1 cellular context compared by ENCODE assay signal in the genomic region with DNA sequence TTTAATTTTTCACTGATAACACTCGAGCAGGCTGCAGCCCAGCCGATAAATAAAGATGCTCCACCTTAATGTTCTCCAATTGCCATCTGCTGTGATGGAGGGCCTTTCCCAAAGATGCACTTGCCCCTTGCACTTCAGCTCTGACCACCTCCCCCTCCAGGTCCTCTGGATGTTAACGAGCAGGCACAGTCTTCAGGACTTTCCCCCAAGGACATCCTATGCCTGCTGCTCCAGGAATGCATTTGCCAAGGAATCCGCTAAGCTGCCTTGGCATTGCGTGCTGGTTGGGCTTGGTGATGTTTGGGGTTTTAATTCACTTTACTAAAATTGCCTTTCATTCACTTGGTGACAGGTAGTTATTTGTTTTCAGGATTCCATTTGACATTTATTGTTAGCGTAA.
TF ChIP-seq lines count a peak whose summit lies in the region.

No MANE protein-coding gene starts in this region.

TF ChIP-seq in neural cell, 6 proteins besides CTCF, POLR2A, EP300 and RAD21 (continued from another document):
- TF ChIP-seq, protein P1, sequence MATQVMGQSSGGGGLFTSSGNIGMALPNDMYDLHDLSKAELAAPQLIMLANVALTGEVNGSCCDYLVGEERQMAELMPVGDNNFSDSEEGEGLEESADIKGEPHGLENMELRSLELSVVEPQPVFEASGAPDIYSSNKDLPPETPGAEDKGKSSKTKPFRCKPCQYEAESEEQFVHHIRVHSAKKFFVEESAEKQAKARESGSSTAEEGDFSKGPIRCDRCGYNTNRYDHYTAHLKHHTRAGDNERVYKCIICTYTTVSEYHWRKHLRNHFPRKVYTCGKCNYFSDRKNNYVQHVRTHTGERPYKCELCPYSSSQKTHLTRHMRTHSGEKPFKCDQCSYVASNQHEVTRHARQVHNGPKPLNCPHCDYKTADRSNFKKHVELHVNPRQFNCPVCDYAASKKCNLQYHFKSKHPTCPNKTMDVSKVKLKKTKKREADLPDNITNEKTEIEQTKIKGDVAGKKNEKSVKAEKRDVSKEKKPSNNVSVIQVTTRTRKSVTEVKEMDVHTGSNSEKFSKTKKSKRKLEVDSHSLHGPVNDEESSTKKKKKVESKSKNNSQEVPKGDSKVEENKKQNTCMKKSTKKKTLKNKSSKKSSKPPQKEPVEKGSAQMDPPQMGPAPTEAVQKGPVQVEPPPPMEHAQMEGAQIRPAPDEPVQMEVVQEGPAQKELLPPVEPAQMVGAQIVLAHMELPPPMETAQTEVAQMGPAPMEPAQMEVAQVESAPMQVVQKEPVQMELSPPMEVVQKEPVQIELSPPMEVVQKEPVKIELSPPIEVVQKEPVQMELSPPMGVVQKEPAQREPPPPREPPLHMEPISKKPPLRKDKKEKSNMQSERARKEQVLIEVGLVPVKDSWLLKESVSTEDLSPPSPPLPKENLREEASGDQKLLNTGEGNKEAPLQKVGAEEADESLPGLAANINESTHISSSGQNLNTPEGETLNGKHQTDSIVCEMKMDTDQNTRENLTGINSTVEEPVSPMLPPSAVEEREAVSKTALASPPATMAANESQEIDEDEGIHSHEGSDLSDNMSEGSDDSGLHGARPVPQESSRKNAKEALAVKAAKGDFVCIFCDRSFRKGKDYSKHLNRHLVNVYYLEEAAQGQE (IDR thresholded peaks at IDR 0.05; ENCODE audit: borderline replicate concordance): peak; percentile 28
